In the genomic region with DNA sequence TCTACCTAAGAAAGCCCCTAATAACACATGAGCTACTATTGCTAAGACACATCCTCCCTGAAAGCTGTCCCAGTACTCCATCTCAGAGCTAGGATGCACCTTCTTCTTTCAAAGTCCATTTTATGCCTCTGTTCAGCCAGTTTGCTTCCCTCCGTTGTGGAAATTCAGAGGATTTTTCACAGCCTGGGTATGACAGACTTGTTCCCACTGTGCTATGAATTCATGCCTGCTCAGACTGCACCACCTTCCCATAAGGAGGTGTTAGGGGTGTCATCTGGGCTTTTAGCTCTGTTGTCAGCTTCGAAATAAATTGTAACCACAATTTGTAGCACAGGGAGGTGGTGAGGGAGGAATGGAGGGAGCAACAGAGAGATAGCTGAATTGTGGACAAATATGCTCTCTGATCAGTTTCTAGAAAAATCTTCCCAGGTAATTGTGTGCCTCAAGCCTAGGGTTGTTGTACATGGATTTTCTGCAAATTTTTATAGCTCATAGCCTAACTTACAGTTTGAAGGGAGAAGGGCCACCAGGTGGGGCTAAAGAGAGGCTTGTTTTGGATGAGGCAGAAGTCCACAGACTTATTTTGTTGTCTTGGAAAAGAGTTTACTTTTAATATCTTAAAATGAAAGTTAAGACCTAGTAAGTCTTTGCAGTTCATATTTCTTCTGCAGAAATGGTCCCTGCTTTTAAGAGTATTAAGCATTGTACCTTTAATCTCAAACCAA, we compare ENCODE assay signal across 1 cellular context.
TF ChIP-seq lines count a peak whose summit lies in the region.

No MANE protein-coding gene starts in this region.

TF ChIP-seq in GM23338, 12 proteins besides CTCF, POLR2A, EP300 and RAD21 (continued from another document):
- TF ChIP-seq, protein P1, sequence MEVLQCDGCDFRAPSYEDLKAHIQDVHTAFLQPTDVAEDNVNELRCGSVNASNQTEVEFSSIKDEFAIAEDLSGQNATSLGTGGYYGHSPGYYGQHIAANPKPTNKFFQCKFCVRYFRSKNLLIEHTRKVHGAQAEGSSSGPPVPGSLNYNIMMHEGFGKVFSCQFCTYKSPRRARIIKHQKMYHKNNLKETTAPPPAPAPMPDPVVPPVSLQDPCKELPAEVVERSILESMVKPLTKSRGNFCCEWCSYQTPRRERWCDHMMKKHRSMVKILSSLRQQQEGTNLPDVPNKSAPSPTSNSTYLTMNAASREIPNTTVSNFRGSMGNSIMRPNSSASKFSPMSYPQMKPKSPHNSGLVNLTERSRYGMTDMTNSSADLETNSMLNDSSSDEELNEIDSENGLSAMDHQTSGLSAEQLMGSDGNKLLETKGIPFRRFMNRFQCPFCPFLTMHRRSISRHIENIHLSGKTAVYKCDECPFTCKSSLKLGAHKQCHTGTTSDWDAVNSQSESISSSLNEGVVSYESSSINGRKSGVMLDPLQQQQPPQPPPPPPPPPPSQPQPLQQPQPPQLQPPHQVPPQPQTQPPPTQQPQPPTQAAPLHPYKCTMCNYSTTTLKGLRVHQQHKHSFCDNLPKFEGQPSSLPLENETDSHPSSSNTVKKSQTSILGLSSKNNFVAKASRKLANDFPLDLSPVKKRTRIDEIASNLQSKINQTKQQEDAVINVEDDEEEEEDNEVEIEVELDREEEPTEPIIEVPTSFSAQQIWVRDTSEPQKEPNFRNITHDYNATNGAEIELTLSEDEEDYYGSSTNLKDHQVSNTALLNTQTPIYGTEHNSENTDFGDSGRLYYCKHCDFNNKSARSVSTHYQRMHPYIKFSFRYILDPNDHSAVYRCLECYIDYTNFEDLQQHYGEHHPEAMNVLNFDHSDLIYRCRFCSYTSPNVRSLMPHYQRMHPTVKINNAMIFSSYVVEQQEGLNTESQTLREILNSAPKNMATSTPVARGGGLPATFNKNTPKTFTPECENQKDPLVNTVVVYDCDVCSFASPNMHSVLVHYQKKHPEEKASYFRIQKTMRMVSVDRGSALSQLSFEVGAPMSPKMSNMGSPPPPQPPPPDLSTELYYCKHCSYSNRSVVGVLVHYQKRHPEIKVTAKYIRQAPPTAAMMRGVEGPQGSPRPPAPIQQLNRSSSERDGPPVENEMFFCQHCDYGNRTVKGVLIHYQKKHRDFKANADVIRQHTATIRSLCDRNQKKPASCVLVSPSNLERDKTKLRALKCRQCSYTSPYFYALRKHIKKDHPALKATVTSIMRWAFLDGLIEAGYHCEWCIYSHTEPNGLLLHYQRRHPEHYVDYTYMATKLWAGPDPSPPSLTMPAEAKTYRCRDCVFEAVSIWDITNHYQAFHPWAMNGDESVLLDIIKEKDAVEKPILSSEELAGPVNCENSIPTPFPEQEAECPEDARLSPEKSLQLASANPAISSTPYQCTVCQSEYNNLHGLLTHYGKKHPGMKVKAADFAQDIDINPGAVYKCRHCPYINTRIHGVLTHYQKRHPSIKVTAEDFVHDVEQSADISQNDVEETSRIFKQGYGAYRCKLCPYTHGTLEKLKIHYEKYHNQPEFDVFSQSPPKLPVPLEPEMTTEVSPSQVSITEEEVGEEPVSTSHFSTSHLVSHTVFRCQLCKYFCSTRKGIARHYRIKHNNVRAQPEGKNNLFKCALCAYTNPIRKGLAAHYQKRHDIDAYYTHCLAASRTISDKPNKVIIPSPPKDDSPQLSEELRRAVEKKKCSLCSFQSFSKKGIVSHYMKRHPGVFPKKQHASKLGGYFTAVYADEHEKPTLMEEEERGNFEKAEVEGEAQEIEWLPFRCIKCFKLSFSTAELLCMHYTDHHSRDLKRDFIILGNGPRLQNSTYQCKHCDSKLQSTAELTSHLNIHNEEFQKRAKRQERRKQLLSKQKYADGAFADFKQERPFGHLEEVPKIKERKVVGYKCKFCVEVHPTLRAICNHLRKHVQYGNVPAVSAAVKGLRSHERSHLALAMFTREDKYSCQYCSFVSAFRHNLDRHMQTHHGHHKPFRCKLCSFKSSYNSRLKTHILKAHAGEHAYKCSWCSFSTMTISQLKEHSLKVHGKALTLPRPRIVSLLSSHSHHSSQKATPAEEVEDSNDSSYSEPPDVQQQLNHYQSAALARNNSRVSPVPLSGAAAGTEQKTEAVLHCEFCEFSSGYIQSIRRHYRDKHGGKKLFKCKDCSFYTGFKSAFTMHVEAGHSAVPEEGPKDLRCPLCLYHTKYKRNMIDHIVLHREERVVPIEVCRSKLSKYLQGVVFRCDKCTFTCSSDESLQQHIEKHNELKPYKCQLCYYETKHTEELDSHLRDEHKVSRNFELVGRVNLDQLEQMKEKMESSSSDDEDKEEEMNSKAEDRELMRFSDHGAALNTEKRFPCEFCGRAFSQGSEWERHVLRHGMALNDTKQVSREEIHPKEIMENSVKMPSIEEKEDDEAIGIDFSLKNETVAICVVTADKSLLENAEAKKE (CRISPR knock-in tag; IDR thresholded peaks at IDR 0.05): no peak
